Comparison of ENCODE assay signal across 26 cellular contexts in genomic region chr4:139535852-139536234, GRCh38. TPM values are rescaled to one million over a fixed set of nuclear protein-coding genes. Genes with fewer than 3 reads are reported as not detected.
A peak's percentile ranks its signal among the peaks of the same experiment; 100 is the strongest.
DNase-seq lines count a peak whose midpoint lies in the region; ATAC-seq and TF ChIP-seq lines count a peak whose summit lies in the region.
"Had no signal": no experiment of that assay in that cellular context is flagged by ENCODE, and none has a peak within 500 bp of the region (broad histone marks: within the 10 kb centered on the region; RNA-seq: fewer than 3 reads in every experiment).

No MANE protein-coding gene starts in this region.

- peaks cover 6% of the 10 kb centered on the region for H3K36me3 Mint-ChIP-seq in T-helper 17 cell (ENCODE audit: low read depth)
- H3K36me3 Mint-ChIP-seq: activated naive CD4-positive, alpha-beta T cell treated with anti-CD3 and anti-CD28 coated beads, Interleukin-2, amount 50 U/mL, for 72 hours; CD8-positive, alpha-beta T cell had no signal

- TF ChIP-seq CTCF in 22Rv1 (IDR thresholded peaks at IDR 0.05), result no peak
- no peak for TF ChIP-seq CTCF in left lung (IDR thresholded peaks at IDR 0.05)
- TF ChIP-seq CTCF in gastrocnemius medialis (IDR thresholded peaks at IDR 0.05 in 4 of 5, conservative IDR thresholded peaks at IDR 0.05 in 1 of 5), result no peak

- no peak for ATAC-seq in T-helper 17 cell
- peak; percentile 40 for ATAC-seq in left lung
- no peak for ATAC-seq in gastrocnemius medialis
- no peak for ATAC-seq in HG02571 (IDR thresholded peaks at IDR 0.05; ENCODE audit: unreplicated experiment)
- ATAC-seq: activated naive CD4-positive, alpha-beta T cell treated with anti-CD3 and anti-CD28 coated beads, Interleukin-2, amount 50 U/mL, for 72 hours; CD8-positive, alpha-beta T cell had no signal

- TF ChIP-seq POLR2A in gastrocnemius medialis (IDR thresholded peaks at IDR 0.05), result no peak

- in situ Hi-C loops in gastrocnemius medialis (cut with MboI; ENCODE audit: low sequenced_read_pairs in 4 of 4), result no loop called here

- peak overlapping the region; percentile 43 for H3K27ac Mint-ChIP-seq in T-helper 17 cell
- H3K27ac Mint-ChIP-seq: activated naive CD4-positive, alpha-beta T cell treated with anti-CD3 and anti-CD28 coated beads, Interleukin-2, amount 50 U/mL, for 72 hours; CD8-positive, alpha-beta T cell; neural progenitor cell had no signal

- H3K4me3 Mint-ChIP-seq in T-helper 17 cell, result no peak overlapping the region
- H3K4me3 Mint-ChIP-seq: CD8-positive, alpha-beta T cell; neural progenitor cell had no signal

- DNase-seq in T-helper 17 cell (no peak), left lung (no peak), gastrocnemius medialis (no peak), NAMALWA (ENCODE audit: low spot score) (no peak), NCI-H2171 (lab: John Stamatoyannopoulos, UW) (no peak), SK-N-DZ (ENCODE audit: low spot score) (no peak)
- DNase-seq: activated CD4-positive, alpha-beta T cell treated with anti-CD3 and anti-CD28 coated beads for 48 hours; activated effector memory CD4-positive, alpha-beta T cell treated with Interleukin-2 at 50 U/mL for 16 hours; amygdala; CD8-positive, alpha-beta T cell; effector CD8-positive, alpha-beta T cell; glutamatergic neuron; mesenchymal stem cell; NCI-H1436; NCI-H2081; NCI-H2227 treated with DMSO at 0.1 percent for 48 hours; posterior cingulate gyrus; SIG-M5; stimulated activated CD4-positive, alpha-beta T cell treated with anti-CD3 and anti-CD28 coated beads, Interleukin-4, amount 100 ng/mL, for 24 hours had no signal

- H3K36me3 ChIP-seq in left lung (peaks cover 0 to 28% of the 10 kb centered on the region in 2 donors), gastrocnemius medialis (no peaks in the 10 kb centered on the region)
- H3K36me3 ChIP-seq: neural progenitor cell had no signal

- peak overlapping the region; percentile 94 for H3K27ac ChIP-seq in 22Rv1
- H3K27ac ChIP-seq in left lung, result no peak overlapping the region
- H3K27ac ChIP-seq in gastrocnemius medialis, result peak overlapping the region; percentile 56 to 92 (median 84)
- H3K27ac ChIP-seq: epithelial cell of prostate, HL-60, neural progenitor cell had no signal

- peaks cover 6% of the 10 kb centered on the region for H3K4me1 Mint-ChIP-seq in T-helper 17 cell

- peaks cover 0 to 2% of the 10 kb centered on the region in 2 donors for H3K4me1 ChIP-seq in left lung
- peaks cover 53 to 57% of the 10 kb centered on the region in 2 donors for H3K4me1 ChIP-seq in gastrocnemius medialis
- H3K4me1 ChIP-seq: HAP-1, neural progenitor cell had no signal

- H3K9me3 ChIP-seq in T-helper 17 cell (ENCODE audit: control insufficient read depth, low read length, poor library complexity, severe bottlenecking) (no peaks in the 10 kb centered on the region), left lung (no peaks in the 10 kb centered on the region), gastrocnemius medialis (no peaks in the 10 kb centered on the region)
- H3K9me3 ChIP-seq: HAP-1 had no signal

- H3K4me3 ChIP-seq in left lung (no peak overlapping the region), gastrocnemius medialis (no peak overlapping the region)
- H3K4me3 ChIP-seq: HAP-1, neural progenitor cell had no signal

- no peaks in the 10 kb centered on the region for H3K27me3 Mint-ChIP-seq in T-helper 17 cell

- intact Hi-C loops in left lung (cut with DNase I), result no loop called here
- intact Hi-C loops in gastrocnemius medialis (cut with DNase I; ENCODE audit: low total_unique reads), result no loop called here

- H3K27me3 ChIP-seq in left lung (no peaks in the 10 kb centered on the region), gastrocnemius medialis (no peaks in the 10 kb centered on the region)
- H3K27me3 ChIP-seq: neural progenitor cell had no signal

RNA-seq across cellular contexts. Expression of gene SETD7, which starts 20.2 kb away (rescaled TPM):
- total RNA-seq in T-helper 17 cell (10 to 100 TPM; 29.7 to 37.9 TPM), left lung (10 to 100 TPM; 48.1 to 51.7 TPM), gastrocnemius medialis (100 to 1,000 TPM in 3 of 4 donors, 10 to 100 TPM in 1; 73.1 to 134 (median 113) TPM)
- polyA plus RNA-seq in SK-N-DZ (2014; cell fraction: cytosol; rRNA removed), result 14.1 and 18.1 TPM in 2 replicates
- polyA plus RNA-seq in SK-N-DZ (2014; cell fraction: nucleus; rRNA removed), result 7.2 and 11.1 TPM in 2 replicates

Comparison
In these comparisons a context has a peak if more than half of its experiments do, and no peak if none do; other contexts are left out.
1. H3K27ac ChIP-seq: peak in 22Rv1 (single experiment) and gastrocnemius medialis (4 of 4); none in left lung (0 of 2).